In the genomic region with DNA sequence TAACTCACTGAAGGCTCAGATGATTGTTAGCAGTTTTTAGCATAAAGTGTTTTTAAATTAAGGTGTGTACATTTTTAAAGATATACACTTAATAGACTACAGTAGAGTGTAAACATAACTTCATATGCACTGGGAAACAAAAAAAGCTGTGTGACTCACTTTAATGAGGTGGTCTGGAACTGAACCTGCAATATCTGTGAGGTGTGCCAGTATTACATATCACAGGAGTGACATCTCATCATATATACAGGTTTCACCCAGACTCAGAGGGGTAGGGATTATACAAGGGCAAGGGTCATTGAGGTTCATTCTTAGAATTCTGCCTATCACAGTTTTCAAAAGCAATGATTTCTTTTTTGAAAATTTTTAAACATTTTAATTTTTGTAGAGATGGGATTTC, we compare ENCODE assay signal across 27 cellular contexts.
"Had no signal": no experiment of that assay in that cellular context is flagged by ENCODE, and none has a peak within 500 bp of the region (broad histone marks: within the 10 kb centered on the region; RNA-seq: fewer than 3 reads in every experiment).

No MANE protein-coding gene starts in this region.

- H3K9me3 ChIP-seq: esophagus squamous epithelium, gastroesophageal sphincter, heart right ventricle had no signal

- H3K27me3 Mint-ChIP-seq: activated naive CD8-positive, alpha-beta T cell treated with anti-CD3 and anti-CD28 coated beads, Interleukin-2, amount 10 ng/mL, durations not matched to agents 7 days and 5 days had no signal

- ATAC-seq: activated T-cell treated with anti-CD3 and anti-CD28 coated beads, Interleukin-2, amount 50 U/mL, for 4 hours; effector memory CD8-positive, alpha-beta T cell; gastroesophageal sphincter; heart right ventricle had no signal

- DNase-seq: activated CD4-positive, alpha-beta T cell treated with anti-CD3 and anti-CD28 coated beads for 48 hours; activated CD4-positive, alpha-beta T cell treated with anti-CD3 and anti-CD28 coated beads, Interleukin-2, amount 50 U/mL, for 1 hour; activated CD4-positive, alpha-beta T cell treated with anti-CD3 and anti-CD28 coated beads, Interleukin-2, amount 50 U/mL, for 48 hours; activated CD4-positive, CD25-positive, alpha-beta regulatory T cell; activated CD4-positive, CD25-positive, alpha-beta regulatory T cell treated with anti-CD3 and anti-CD28 coated beads, Interleukin-2, amount 50 U/mL, for 72 hours; activated CD8-positive, alpha-beta memory T cell treated with anti-CD3 and anti-CD28 coated beads, Interleukin-2, amount 50 U/mL, for 48 hours; activated gamma-delta T cell; activated naive CD4-positive, alpha-beta T cell; activated naive CD4-positive, alpha-beta T cell treated with anti-CD3 and anti-CD28 coated beads, Interleukin-2, amount 10 ng/mL, durations not matched to agents 7 days and 5 days; activated naive CD8-positive, alpha-beta T cell treated with anti-CD3 and anti-CD28 coated beads, Interleukin-2, amount 10 ng/mL, durations not matched to agents 7 days and 5 days; activated T-cell treated with anti-CD3 and anti-CD28 coated beads, Interleukin-2, amount 50 U/mL, for 4 hours; amniotic stem cell; anterior cingulate cortex; brain microvascular endothelial cell; caudate nucleus; cortex of kidney; dermis blood vessel endothelial cell; effector CD4-positive, alpha-beta T cell; effector memory CD8-positive, alpha-beta T cell; esophagus squamous epithelium; foreskin melanocyte; heart right ventricle; T-helper 1 cell; T-helper 2 cell had no signal

- H3K27ac Mint-ChIP-seq: activated naive CD4-positive, alpha-beta T cell treated with anti-CD3 and anti-CD28 coated beads, Interleukin-2, amount 10 ng/mL, durations not matched to agents 7 days and 5 days; activated naive CD4-positive, alpha-beta T cell treated with anti-CD3 and anti-CD28 coated beads, Interleukin-2, amount 50 U/mL, for 72 hours; activated naive CD8-positive, alpha-beta T cell treated with anti-CD3 and anti-CD28 coated beads, Interleukin-2, amount 10 ng/mL, durations not matched to agents 7 days and 5 days; activated T-helper 1 cell treated with anti-CD3 and anti-CD28 coated beads, Interleukin-12 subunit alpha, Interleukin-12 subunit beta, Interleukin-2, Interleukin-4 antibody, amounts not matched to agents 30 ng/mL and 10 ng/mL and 1 ng/mL, durations not matched to agents 14 hours and 24 hours and 36 hours; effector memory CD8-positive, alpha-beta T cell had no signal

- H3K4me3 Mint-ChIP-seq: activated naive CD4-positive, alpha-beta T cell treated with anti-CD3 and anti-CD28 coated beads, Interleukin-2, amount 10 ng/mL, durations not matched to agents 7 days and 5 days; activated naive CD8-positive, alpha-beta T cell treated with anti-CD3 and anti-CD28 coated beads, Interleukin-2, amount 10 ng/mL, durations not matched to agents 7 days and 5 days; activated T-cell treated with anti-CD3 and anti-CD28 coated beads, Interleukin-2, amount 50 U/mL, for 4 hours; activated T-helper 1 cell treated with anti-CD3 and anti-CD28 coated beads, Interleukin-12 subunit alpha, Interleukin-12 subunit beta, Interleukin-2, Interleukin-4 antibody, amounts not matched to agents 30 ng/mL and 10 ng/mL and 1 ng/mL, durations not matched to agents 14 hours and 24 hours and 36 hours; effector memory CD8-positive, alpha-beta T cell had no signal

- H3K9me3 Mint-ChIP-seq: activated T-cell treated with anti-CD3 and anti-CD28 coated beads, Interleukin-2, amount 50 U/mL, for 4 hours; effector memory CD8-positive, alpha-beta T cell had no signal
